ENCODE assay signal across 8 cellular contexts in genomic region chr11:10308208-10308954, GRCh38. TPM values are rescaled to one million over a fixed set of nuclear protein-coding genes. Genes with fewer than 3 reads are reported as not detected.
DNase-seq lines count a peak whose midpoint lies in the region; ATAC-seq, FAIRE-seq and TF ChIP-seq lines count a peak whose summit lies in the region.

No MANE protein-coding gene starts in this region.

- intact Hi-C loops in Panc1 (cut with micrococcal nuclease; ENCODE audit: unreplicated experiment), result loop anchor here (5.0 to 10.0 kb wide), 7 partner anchors 194 to 734 kb away; partner anchors contain the start of gene WEE1
- intact Hi-C loops in endothelial cell of umbilical vein (cut with micrococcal nuclease), result loop anchor here (1.0 to 5.0 kb wide), 10 partner anchors 15 to 696 kb away; no protein-coding TSS in a partner anchor
- intact Hi-C loops in pancreas (cut with DNase I), result loop anchor here in 2 of 3 donors (5.0 kb wide), 2 partner anchors 96 to 101 kb away; no protein-coding TSS in a partner anchor

- H3K27me3 ChIP-seq in Panc1 (ENCODE audit: control insufficient read depth, insufficient read depth, low read length) (no peaks in the 10 kb centered on the region), endothelial cell of umbilical vein (ENCODE audit: control insufficient read depth in 2 of 2, insufficient read depth in 2 of 2, low read length in 2 of 2) (no peaks in the 10 kb centered on the region), pancreas (no peaks in the 10 kb centered on the region)

- DNase-seq in GM10248 (ENCODE audit: extremely low spot score) (no peak), Panc1 (ENCODE audit: low read depth, low spot score) (no peak), endothelial cell of umbilical vein (ENCODE audit: low read depth, low spot score) (no peak), pancreas (no peak), SKM-1 treated with dmso at 0.1 percent for 144 hours (lab: John Stamatoyannopoulos, UW; ENCODE audit: unreplicated experiment) (no peak)

- no TSS peak for BruUV-seq in Panc1 (replicated peaks; lab: Mats Ljungman, UMichigan)
- BruUV-seq in endothelial cell of umbilical vein (replicated peaks; lab: Mats Ljungman, UMichigan), result no TSS peak

- peak overlapping the region; percentile 100 for H3K27ac ChIP-seq in Panc1 (ENCODE audit: low read length)
- peak overlapping the region; percentile 80 for H3K27ac ChIP-seq in endothelial cell of umbilical vein (ENCODE audit: insufficient read depth, low read depth, low read length)
- H3K27ac ChIP-seq in pancreas, result peak overlapping the region in 2 of 4 donors; percentile 56 to 75

- H3K9me1 ChIP-seq in endothelial cell of umbilical vein (replicated peaks; ENCODE audit: control insufficient read depth, extremely low read depth, insufficient read depth, low read length), result no peaks in the 10 kb centered on the region

- dilution Hi-C loops in endothelial cell of umbilical vein (cut with MboI; ENCODE audit: extremely low pct_ligation_motif_present, low sequenced_read_pairs), result no loop called here

- WGBS in pancreas, 2 donors, result 18 to 23% methylated on average over 16 of the region's 16 CpGs

- FAIRE-seq in endothelial cell of umbilical vein (lab: Jason Lieb, UNC), result peak; percentile 98
- no peak for FAIRE-seq in pancreas (lab: Jason Lieb, UNC)

- in situ Hi-C loops in Panc1 (cut with HindIII; ENCODE audit: low pct_unique_long_range_greater_than_20kb, low sequenced_read_pairs), result loop anchor here (25.0 kb wide), 2 partner anchors 446 to 721 kb away; no protein-coding TSS in a partner anchor

- H4K20me1 ChIP-seq in endothelial cell of umbilical vein (replicated peaks; ENCODE audit: control insufficient read depth, extremely low read depth, insufficient read depth, low read length), result no peaks in the 10 kb centered on the region

- H3K4me2 ChIP-seq in endothelial cell of umbilical vein (ENCODE audit: insufficient read depth, low read length), result peak overlapping the region; percentile 91

- POLR2A ChIA-PET in GM10248 (lab: Yijun Ruan, JAX) (interaction anchor here (0.6 to 1.5 kb wide), 3 partner anchors 10 to 551 kb away, joined by 3 to 4 read pairs (median 3); no protein-coding TSS in a partner anchor), Panc1 (lab: Charles Lee) (interaction anchor here (0.7 to 1.1 kb wide), 4 partner anchors 427 to 735 kb away, joined by 3 to 4 read pairs (median 4); no protein-coding TSS in a partner anchor), endothelial cell of umbilical vein (lab: Charles Lee) (interaction anchor here (0.6 to 2.0 kb wide), 7 partner anchors 9 to 548 kb away, joined by 3 to 10 read pairs (median 5); no protein-coding TSS in a partner anchor)

- peak overlapping the region; percentile 45 for H3K9ac ChIP-seq in endothelial cell of umbilical vein (replicated peaks; ENCODE audit: extremely low read depth, insufficient read depth, low read length)

- no peaks in the 10 kb centered on the region for H3K9me3 ChIP-seq in Panc1 (ENCODE audit: control insufficient read depth, insufficient read depth, low read depth, low read length)
- no peaks in the 10 kb centered on the region for H3K9me3 ChIP-seq in endothelial cell of umbilical vein (replicated peaks; ENCODE audit: control insufficient read depth, insufficient read depth, low read length)
- no peaks in the 10 kb centered on the region for H3K9me3 ChIP-seq in pancreas

- CTCF ChIA-PET in GM10248 (lab: Yijun Ruan, JAX) (interaction anchor here (0.6 to 9.6 kb wide), 25 partner anchors 7 to 701 kb away, joined by 3 to 86 read pairs (median 5); no protein-coding TSS in a partner anchor), Panc1 (lab: Charles Lee) (interaction anchor here (0.5 to 3.3 kb wide), 14 partner anchors 17 to 601 kb away, joined by 3 to 24 read pairs (median 4); no protein-coding TSS in a partner anchor), endothelial cell of umbilical vein (lab: Charles Lee) (interaction anchor here (0.6 to 9.0 kb wide), 24 partner anchors 9 to 773 kb away, joined by 3 to 117 read pairs (median 6); no protein-coding TSS in a partner anchor)

- H2AFZ ChIP-seq in endothelial cell of umbilical vein (ENCODE audit: low read depth, low read length), result no peak overlapping the region

- H3K4me3 ChIP-seq in Panc1 (ENCODE audit: low read depth in 2 of 2, low read length in 2 of 2) (peak overlapping the region; percentile 64 to 90), endothelial cell of umbilical vein (replicated peaks in 1 of 3; ENCODE audit: insufficient read depth in 1 of 3, low read depth in 1 of 3, low read length in 3 of 3) (peak overlapping the region in 2 of 3 experiments; percentile 33 to 91), pancreas (peak overlapping the region in 3 of 4 donors; percentile 23 to 84 (median 53))

- TF ChIP-seq CTCF in GM10248 (IDR thresholded peaks at IDR 0.05; ENCODE audit: control extremely low read depth, extremely low read depth, low read depth, missing control alignments), result peak; percentile 30
- TF ChIP-seq CTCF in Panc1 (IDR thresholded peaks at IDR 0.05), result no peak; the same call in 1 of the 2 replicates
- no peak for TF ChIP-seq CTCF in endothelial cell of umbilical vein (IDR thresholded peaks at IDR 0.05; ENCODE audit: extremely low read depth in 1 of 2, insufficient read depth in 1 of 2, low read depth in 1 of 2, low read length in 2 of 2)
- TF ChIP-seq CTCF in pancreas (IDR thresholded peaks at IDR 0.05), result no peak

- H3K4me1 ChIP-seq in Panc1 (ENCODE audit: control insufficient read depth, insufficient read depth, low read length) (peaks cover 28% of the 10 kb centered on the region), endothelial cell of umbilical vein (ENCODE audit: control insufficient read depth, extremely low read depth, insufficient read depth, low read length) (peaks cover 40% of the 10 kb centered on the region), pancreas (peaks cover 9 to 41% (median 21%) of the 10 kb centered on the region in 3 donors)

- ATAC-seq in Panc1 (no peak), pancreas (no peak), HG03521 (IDR thresholded peaks at IDR 0.05; ENCODE audit: unreplicated experiment) (no peak), GM21360 (IDR thresholded peaks at IDR 0.05; ENCODE audit: unreplicated experiment) (no peak), HG03025 (IDR thresholded peaks at IDR 0.05; ENCODE audit: low FRiP score, unreplicated experiment) (no peak)

- no peak for TF ChIP-seq POLR2A in endothelial cell of umbilical vein (IDR thresholded peaks at IDR 0.05; ENCODE audit: low read depth, low read length)

- peaks cover 19% of the 10 kb centered on the region for H3K36me3 ChIP-seq in Panc1 (ENCODE audit: control insufficient read depth, insufficient read depth, low read length)
- H3K36me3 ChIP-seq in endothelial cell of umbilical vein (ENCODE audit: control insufficient read depth in 2 of 2, extremely low read depth in 1 of 2, insufficient read depth in 2 of 2, low read length in 2 of 2), result no peaks in the 10 kb centered on the region
- no peaks in the 10 kb centered on the region for H3K36me3 ChIP-seq in pancreas

- peaks cover 20% of the 10 kb centered on the region for H3K79me2 ChIP-seq in endothelial cell of umbilical vein (ENCODE audit: control insufficient read depth, insufficient read depth, low read length)

TF ChIP-seq in endothelial cell of umbilical vein, 7 proteins besides CTCF, POLR2A, EP300 and RAD21:
- TF ChIP-seq GATA2 (IDR thresholded peaks at IDR 0.05; ENCODE audit: insufficient read depth, insufficient read length, low read depth, low read length) (peak; percentile 85), POLR2AphosphoS5 (IDR thresholded peaks at IDR 0.05; ENCODE audit: insufficient read depth, low read depth, low read length) (no peak), MAX (IDR thresholded peaks at IDR 0.05; ENCODE audit: insufficient read depth, insufficient read length) (peak; percentile 18)

RNA-seq across cellular contexts. Expression of gene ADM, which starts 3.5 kb away (rescaled TPM):
- total RNA-seq in Panc1 (2021; ENCODE audit: unreplicated experiment), result 263 TPM
- polyA plus RNA-seq in Panc1 (2012; ENCODE audit: insufficient read length), result 316 TPM
- total RNA-seq in endothelial cell of umbilical vein, result 36.7 and 45.3 TPM in 2 replicates
- polyA plus RNA-seq in endothelial cell of umbilical vein, result 40.0 and 55.5 TPM in 2 replicates
- 38.6 and 41.8 TPM in 2 replicates for polyA plus RNA-seq in endothelial cell of umbilical vein (2011; cell fraction: cytosol; rRNA removed)
- 49.5 and 61.8 TPM in 2 replicates for polyA plus RNA-seq in endothelial cell of umbilical vein (2011; cell fraction: nucleus; rRNA removed)
- polyA plus RNA-seq in endothelial cell of umbilical vein (2012), result 35.5 and 48.4 TPM in 2 replicates
- 40.7 and 47.6 TPM in 2 replicates for polyA minus RNA-seq in endothelial cell of umbilical vein
- 33.7 TPM for polyA minus RNA-seq in endothelial cell of umbilical vein (2011; cell fraction: cytosol; rRNA and poly(A)+ RNA removed)
- polyA minus RNA-seq in endothelial cell of umbilical vein (2011; cell fraction: nucleus; rRNA and poly(A)+ RNA removed), result 21.9 and 33.6 TPM in 2 replicates
- 1 to 10 TPM; 4.1 to 8.4 (median 7.0) TPM for total RNA-seq in pancreas
- polyA plus RNA-seq in pancreas, result 10 to 100 TPM; 10.8 to 20.0 TPM

RNA-seq across cellular contexts. Expression of gene SBF2, which starts 14.4 kb away (rescaled TPM):
- total RNA-seq in Panc1 (2021; ENCODE audit: unreplicated experiment) (65.0 TPM), endothelial cell of umbilical vein (36.7 and 42.4 TPM in 2 replicates), pancreas (10 to 100 TPM in 3 of 6 donors, 1 to 10 TPM in 3; 7.8 to 21.8 (median 10.3) TPM)
- polyA plus RNA-seq in Panc1 (2012; ENCODE audit: insufficient read length), result 30.9 TPM
- polyA plus RNA-seq in endothelial cell of umbilical vein (15.4 and 17.3 TPM in 2 replicates), pancreas (10 to 100 TPM in 1 of 2 donors, 1 to 10 TPM in 1; 4.6 to 11.2 TPM)
- 19.9 and 24.1 TPM in 2 replicates for polyA plus RNA-seq in endothelial cell of umbilical vein (2011; cell fraction: cytosol; rRNA removed)
- 53.1 and 58.4 TPM in 2 replicates for polyA plus RNA-seq in endothelial cell of umbilical vein (2011; cell fraction: nucleus; rRNA removed)
- 17.9 and 19.2 TPM in 2 replicates for polyA plus RNA-seq in endothelial cell of umbilical vein (2012)
- polyA minus RNA-seq in endothelial cell of umbilical vein, result 58.1 and 80.1 TPM in 2 replicates
- polyA minus RNA-seq in endothelial cell of umbilical vein (2011; cell fraction: cytosol; rRNA and poly(A)+ RNA removed), result 18.7 TPM
- polyA minus RNA-seq in endothelial cell of umbilical vein (2011; cell fraction: nucleus; rRNA and poly(A)+ RNA removed), result 85.3 and 127 TPM in 2 replicates
